Comparison of ENCODE assay signal across 11 cellular contexts in the genomic region with DNA sequence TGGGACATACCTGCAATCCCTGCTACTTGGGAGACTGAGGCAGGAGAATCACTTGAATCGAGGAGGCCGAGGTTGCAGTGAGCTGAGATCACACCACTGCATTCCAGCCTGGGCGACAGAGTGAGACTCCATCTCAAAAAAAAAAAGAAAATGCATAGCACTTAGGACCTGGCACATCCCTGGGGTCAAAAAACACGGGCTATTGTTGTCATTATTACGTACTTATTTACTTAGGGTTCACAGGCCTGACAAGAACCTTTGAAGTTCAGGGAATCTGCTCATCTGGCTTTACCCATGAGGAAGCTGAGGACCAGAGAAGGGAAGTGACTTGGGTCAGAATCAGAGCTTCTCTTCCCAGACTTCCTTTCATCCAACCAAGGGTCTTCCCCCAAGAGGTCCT.
"Had no signal": no experiment of that assay in that cellular context is flagged by ENCODE, and none has a peak within 500 bp of the region (broad histone marks: within the 10 kb centered on the region; RNA-seq: fewer than 3 reads in every experiment).

No MANE protein-coding gene starts in this region.

- H3K9ac ChIP-seq: GM23248 had no signal

- H2AFZ ChIP-seq: GM23248, GM23338 had no signal

- H3K27ac ChIP-seq: GM23248 had no signal

- ATAC-seq: GM23338, HCT116 had no signal

- H3K4me3 ChIP-seq: GM23248, GM23338, HAP-1 had no signal

- H3K4me1 ChIP-seq: HAP-1 had no signal

- H3K36me3 ChIP-seq: HAP-1 had no signal

- DNase-seq: GM23248, GOT3, H7, H9, HCEC 1CT, HFFc6 had no signal

- FAIRE-seq: H1, H54 had no signal

- H3K9me3 ChIP-seq: HAP-1 had no signal

- H3K4me2 ChIP-seq: GM23338 had no signal
